1 cellular context compared by ENCODE assay signal in genomic region chr17:41687828-41688640, GRCh38.
A peak's percentile ranks its signal among the peaks of the same experiment; 100 is the strongest.
TF ChIP-seq lines count a peak whose summit lies in the region.

No MANE protein-coding gene starts in this region.

TF ChIP-seq in HepG2, 621 proteins besides CTCF, POLR2A, EP300 and RAD21 (continued from another document and continues in another):
- TF ChIP-seq, protein P1, sequence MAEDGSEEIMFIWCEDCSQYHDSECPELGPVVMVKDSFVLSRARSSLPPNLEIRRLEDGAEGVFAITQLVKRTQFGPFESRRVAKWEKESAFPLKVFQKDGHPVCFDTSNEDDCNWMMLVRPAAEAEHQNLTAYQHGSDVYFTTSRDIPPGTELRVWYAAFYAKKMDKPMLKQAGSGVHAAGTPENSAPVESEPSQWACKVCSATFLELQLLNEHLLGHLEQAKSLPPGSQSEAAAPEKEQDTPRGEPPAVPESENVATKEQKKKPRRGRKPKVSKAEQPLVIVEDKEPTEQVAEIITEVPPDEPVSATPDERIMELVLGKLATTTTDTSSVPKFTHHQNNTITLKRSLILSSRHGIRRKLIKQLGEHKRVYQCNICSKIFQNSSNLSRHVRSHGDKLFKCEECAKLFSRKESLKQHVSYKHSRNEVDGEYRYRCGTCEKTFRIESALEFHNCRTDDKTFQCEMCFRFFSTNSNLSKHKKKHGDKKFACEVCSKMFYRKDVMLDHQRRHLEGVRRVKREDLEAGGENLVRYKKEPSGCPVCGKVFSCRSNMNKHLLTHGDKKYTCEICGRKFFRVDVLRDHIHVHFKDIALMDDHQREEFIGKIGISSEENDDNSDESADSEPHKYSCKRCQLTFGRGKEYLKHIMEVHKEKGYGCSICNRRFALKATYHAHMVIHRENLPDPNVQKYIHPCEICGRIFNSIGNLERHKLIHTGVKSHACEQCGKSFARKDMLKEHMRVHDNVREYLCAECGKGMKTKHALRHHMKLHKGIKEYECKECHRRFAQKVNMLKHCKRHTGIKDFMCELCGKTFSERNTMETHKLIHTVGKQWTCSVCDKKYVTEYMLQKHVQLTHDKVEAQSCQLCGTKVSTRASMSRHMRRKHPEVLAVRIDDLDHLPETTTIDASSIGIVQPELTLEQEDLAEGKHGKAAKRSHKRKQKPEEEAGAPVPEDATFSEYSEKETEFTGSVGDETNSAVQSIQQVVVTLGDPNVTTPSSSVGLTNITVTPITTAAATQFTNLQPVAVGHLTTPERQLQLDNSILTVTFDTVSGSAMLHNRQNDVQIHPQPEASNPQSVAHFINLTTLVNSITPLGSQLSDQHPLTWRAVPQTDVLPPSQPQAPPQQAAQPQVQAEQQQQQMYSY (CRISPR knock-in tag; IDR thresholded peaks at IDR 0.05): no peak
- no peak for TF ChIP-seq ZNF772 (CRISPR knock-in tag; IDR thresholded peaks at IDR 0.05)
- TF ChIP-seq TGIF2 (CRISPR knock-in tag; IDR thresholded peaks at IDR 0.05): no peak
- TF ChIP-seq BHLHE40 (IDR thresholded peaks at IDR 0.05; ENCODE audit: low read length): peak; percentile 14; the same call in 1 of the 2 replicates
- TF ChIP-seq SNRNP70 (IDR thresholded peaks at IDR 0.05; ENCODE audit: low read depth, low read length): no peak
- TF ChIP-seq, protein P2, sequence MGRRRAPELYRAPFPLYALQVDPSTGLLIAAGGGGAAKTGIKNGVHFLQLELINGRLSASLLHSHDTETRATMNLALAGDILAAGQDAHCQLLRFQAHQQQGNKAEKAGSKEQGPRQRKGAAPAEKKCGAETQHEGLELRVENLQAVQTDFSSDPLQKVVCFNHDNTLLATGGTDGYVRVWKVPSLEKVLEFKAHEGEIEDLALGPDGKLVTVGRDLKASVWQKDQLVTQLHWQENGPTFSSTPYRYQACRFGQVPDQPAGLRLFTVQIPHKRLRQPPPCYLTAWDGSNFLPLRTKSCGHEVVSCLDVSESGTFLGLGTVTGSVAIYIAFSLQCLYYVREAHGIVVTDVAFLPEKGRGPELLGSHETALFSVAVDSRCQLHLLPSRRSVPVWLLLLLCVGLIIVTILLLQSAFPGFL (CRISPR knock-in tag; IDR thresholded peaks at IDR 0.05): no peak
- TF ChIP-seq AGO2 (optimal IDR thresholded peaks at IDR 0.05; ENCODE audit: low read depth, low read length): no peak
- no peak for TF ChIP-seq AHR (CRISPR knock-in tag; IDR thresholded peaks at IDR 0.05)
- no peak for TF ChIP-seq KMT2B (CRISPR knock-in tag; IDR thresholded peaks at IDR 0.05)
- TF ChIP-seq, protein P3, sequence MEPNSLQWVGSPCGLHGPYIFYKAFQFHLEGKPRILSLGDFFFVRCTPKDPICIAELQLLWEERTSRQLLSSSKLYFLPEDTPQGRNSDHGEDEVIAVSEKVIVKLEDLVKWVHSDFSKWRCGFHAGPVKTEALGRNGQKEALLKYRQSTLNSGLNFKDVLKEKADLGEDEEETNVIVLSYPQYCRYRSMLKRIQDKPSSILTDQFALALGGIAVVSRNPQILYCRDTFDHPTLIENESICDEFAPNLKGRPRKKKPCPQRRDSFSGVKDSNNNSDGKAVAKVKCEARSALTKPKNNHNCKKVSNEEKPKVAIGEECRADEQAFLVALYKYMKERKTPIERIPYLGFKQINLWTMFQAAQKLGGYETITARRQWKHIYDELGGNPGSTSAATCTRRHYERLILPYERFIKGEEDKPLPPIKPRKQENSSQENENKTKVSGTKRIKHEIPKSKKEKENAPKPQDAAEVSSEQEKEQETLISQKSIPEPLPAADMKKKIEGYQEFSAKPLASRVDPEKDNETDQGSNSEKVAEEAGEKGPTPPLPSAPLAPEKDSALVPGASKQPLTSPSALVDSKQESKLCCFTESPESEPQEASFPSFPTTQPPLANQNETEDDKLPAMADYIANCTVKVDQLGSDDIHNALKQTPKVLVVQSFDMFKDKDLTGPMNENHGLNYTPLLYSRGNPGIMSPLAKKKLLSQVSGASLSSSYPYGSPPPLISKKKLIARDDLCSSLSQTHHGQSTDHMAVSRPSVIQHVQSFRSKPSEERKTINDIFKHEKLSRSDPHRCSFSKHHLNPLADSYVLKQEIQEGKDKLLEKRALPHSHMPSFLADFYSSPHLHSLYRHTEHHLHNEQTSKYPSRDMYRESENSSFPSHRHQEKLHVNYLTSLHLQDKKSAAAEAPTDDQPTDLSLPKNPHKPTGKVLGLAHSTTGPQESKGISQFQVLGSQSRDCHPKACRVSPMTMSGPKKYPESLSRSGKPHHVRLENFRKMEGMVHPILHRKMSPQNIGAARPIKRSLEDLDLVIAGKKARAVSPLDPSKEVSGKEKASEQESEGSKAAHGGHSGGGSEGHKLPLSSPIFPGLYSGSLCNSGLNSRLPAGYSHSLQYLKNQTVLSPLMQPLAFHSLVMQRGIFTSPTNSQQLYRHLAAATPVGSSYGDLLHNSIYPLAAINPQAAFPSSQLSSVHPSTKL (CRISPR knock-in tag; IDR thresholded peaks at IDR 0.05): no peak; the same call in 1 of the 2 replicates
- TF ChIP-seq POLR2AphosphoS5 (IDR thresholded peaks at IDR 0.05; ENCODE audit: low read depth, low read length): no peak
- TF ChIP-seq ZNF672 (CRISPR knock-in tag; IDR thresholded peaks at IDR 0.05): no peak
- no peak for TF ChIP-seq SP2 (CRISPR knock-in tag; IDR thresholded peaks at IDR 0.05)
- TF ChIP-seq EHMT2 (IDR thresholded peaks at IDR 0.05; ENCODE audit: borderline replicate concordance, low read depth, low read length): no peak
- TF ChIP-seq GPN1 (CRISPR knock-in tag; IDR thresholded peaks at IDR 0.05; ENCODE audit: borderline replicate concordance): no peak
- no peak for TF ChIP-seq ZBTB1 (CRISPR knock-in tag; IDR thresholded peaks at IDR 0.05; ENCODE audit: borderline replicate concordance)
- no peak for TF ChIP-seq HNRNPH1 (optimal IDR thresholded peaks at IDR 0.05; ENCODE audit: low read depth, low read length)
- TF ChIP-seq, protein P4, sequence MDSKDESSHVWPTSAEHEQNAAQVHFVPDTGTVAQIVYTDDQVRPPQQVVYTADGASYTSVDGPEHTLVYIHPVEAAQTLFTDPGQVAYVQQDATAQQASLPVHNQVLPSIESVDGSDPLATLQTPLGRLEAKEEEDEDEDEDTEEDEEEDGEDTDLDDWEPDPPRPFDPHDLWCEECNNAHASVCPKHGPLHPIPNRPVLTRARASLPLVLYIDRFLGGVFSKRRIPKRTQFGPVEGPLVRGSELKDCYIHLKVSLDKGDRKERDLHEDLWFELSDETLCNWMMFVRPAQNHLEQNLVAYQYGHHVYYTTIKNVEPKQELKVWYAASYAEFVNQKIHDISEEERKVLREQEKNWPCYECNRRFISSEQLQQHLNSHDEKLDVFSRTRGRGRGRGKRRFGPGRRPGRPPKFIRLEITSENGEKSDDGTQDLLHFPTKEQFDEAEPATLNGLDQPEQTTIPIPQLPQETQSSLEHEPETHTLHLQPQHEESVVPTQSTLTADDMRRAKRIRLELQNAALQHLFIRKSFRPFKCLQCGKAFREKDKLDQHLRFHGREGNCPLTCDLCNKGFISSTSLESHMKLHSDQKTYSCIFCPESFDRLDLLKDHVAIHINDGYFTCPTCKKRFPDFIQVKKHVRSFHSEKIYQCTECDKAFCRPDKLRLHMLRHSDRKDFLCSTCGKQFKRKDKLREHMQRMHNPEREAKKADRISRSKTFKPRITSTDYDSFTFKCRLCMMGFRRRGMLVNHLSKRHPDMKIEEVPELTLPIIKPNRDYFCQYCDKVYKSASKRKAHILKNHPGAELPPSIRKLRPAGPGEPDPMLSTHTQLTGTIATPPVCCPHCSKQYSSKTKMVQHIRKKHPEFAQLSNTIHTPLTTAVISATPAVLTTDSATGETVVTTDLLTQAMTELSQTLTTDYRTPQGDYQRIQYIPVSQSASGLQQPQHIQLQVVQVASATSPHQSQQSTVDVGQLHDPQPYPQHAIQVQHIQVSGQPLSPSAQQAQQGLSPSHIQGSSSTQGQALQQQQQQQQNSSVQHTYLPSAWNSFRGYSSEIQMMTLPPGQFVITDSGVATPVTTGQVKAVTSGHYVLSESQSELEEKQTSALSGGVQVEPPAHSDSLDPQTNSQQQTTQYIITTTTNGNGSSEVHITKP (CRISPR knock-in tag; IDR thresholded peaks at IDR 0.05; ENCODE audit: low read depth): peak; percentile 98
- peak; percentile 33 for TF ChIP-seq HNF4A (CRISPR knock-in tag; IDR thresholded peaks at IDR 0.05)
- TF ChIP-seq ZNF543 (CRISPR knock-in tag; IDR thresholded peaks at IDR 0.05): no peak
- no peak for TF ChIP-seq EED (CRISPR knock-in tag; IDR thresholded peaks at IDR 0.05)
- TF ChIP-seq ZNF704 (CRISPR knock-in tag; IDR thresholded peaks at IDR 0.05; ENCODE audit: borderline replicate concordance): no peak
- TF ChIP-seq, protein P5, sequence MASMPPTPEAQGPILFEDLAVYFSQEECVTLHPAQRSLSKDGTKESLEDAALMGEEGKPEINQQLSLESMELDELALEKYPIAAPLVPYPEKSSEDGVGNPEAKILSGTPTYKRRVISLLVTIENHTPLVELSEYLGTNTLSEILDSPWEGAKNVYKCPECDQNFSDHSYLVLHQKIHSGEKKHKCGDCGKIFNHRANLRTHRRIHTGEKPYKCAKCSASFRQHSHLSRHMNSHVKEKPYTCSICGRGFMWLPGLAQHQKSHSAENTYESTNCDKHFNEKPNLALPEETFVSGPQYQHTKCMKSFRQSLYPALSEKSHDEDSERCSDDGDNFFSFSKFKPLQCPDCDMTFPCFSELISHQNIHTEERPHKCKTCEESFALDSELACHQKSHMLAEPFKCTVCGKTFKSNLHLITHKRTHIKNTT (CRISPR knock-in tag; IDR thresholded peaks at IDR 0.05): no peak
- TF ChIP-seq ZNF709 (CRISPR knock-in tag; IDR thresholded peaks at IDR 0.05): no peak
- TF ChIP-seq WIZ (CRISPR knock-in tag; IDR thresholded peaks at IDR 0.05): no peak
- TF ChIP-seq RAD51 (IDR thresholded peaks at IDR 0.05; ENCODE audit: borderline replicate concordance): no peak
- TF ChIP-seq KDM6A (CRISPR knock-in tag; IDR thresholded peaks at IDR 0.05; ENCODE audit: low read depth): no peak
- TF ChIP-seq ZBTB4 (CRISPR knock-in tag; IDR thresholded peaks at IDR 0.05; ENCODE audit: borderline replicate concordance): no peak
- TF ChIP-seq, protein P6, sequence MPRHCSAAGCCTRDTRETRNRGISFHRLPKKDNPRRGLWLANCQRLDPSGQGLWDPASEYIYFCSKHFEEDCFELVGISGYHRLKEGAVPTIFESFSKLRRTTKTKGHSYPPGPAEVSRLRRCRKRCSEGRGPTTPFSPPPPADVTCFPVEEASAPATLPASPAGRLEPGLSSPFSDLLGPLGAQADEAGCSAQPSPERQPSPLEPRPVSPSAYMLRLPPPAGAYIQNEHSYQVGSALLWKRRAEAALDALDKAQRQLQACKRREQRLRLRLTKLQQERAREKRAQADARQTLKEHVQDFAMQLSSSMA (CRISPR knock-in tag; IDR thresholded peaks at IDR 0.05): no peak
- TF ChIP-seq ZFYVE20 (CRISPR knock-in tag; IDR thresholded peaks at IDR 0.05; ENCODE audit: borderline replicate concordance, low read depth): no peak
- TF ChIP-seq ZNF710 (CRISPR knock-in tag; IDR thresholded peaks at IDR 0.05; ENCODE audit: borderline replicate concordance): no peak
- TF ChIP-seq SKIL (CRISPR knock-in tag; IDR thresholded peaks at IDR 0.05; ENCODE audit: borderline replicate concordance): no peak
- TF ChIP-seq ZNF136 (CRISPR knock-in tag; IDR thresholded peaks at IDR 0.05; ENCODE audit: low read depth): no peak
- no peak for TF ChIP-seq IKZF4 (CRISPR knock-in tag; IDR thresholded peaks at IDR 0.05; ENCODE audit: borderline replicate concordance, low read depth, not compliant biosample characterization)
- no peak for TF ChIP-seq ZNF616 (CRISPR knock-in tag; IDR thresholded peaks at IDR 0.05; ENCODE audit: low read depth)
